ENCODE assay signal across 23 cellular contexts in genomic region chr11:58433638-58434203, GRCh38. TPM values are rescaled to one million over a fixed set of nuclear protein-coding genes. Genes with fewer than 3 reads are reported as not detected.
DNase-seq lines count a peak whose midpoint lies in the region; ATAC-seq and TF ChIP-seq lines count a peak whose summit lies in the region.
"Had no signal": no experiment of that assay in that cellular context is flagged by ENCODE, and none has a peak within 500 bp of the region (broad histone marks: within the 10 kb centered on the region; RNA-seq: fewer than 3 reads in every experiment).

No MANE protein-coding gene starts in this region.

- no peak overlapping the region for H3K4me3 Mint-ChIP-seq in naive B cell
- H3K4me3 Mint-ChIP-seq: activated CD4-positive, alpha-beta T cell treated with anti-CD3 and anti-CD28 coated beads, Interleukin-2, amount 10 ng/mL, durations not matched to agents 24 days and 14 days; dendritic cell treated with granulocyte-macrophage colony-stimulating factor and Interleukin-4, amounts not matched to agents 40 ng/mL and 50 ng/mL, for 4 days; immature natural killer cell; naive thymus-derived CD8-positive, alpha-beta T cell had no signal

- H3K4me1 Mint-ChIP-seq in naive B cell, result no peaks in the 10 kb centered on the region
- H3K4me1 Mint-ChIP-seq: activated CD4-positive, alpha-beta T cell treated with anti-CD3 and anti-CD28 coated beads, Interleukin-2, amount 10 ng/mL, durations not matched to agents 24 days and 14 days; immature natural killer cell; naive thymus-derived CD8-positive, alpha-beta T cell had no signal

- H3K36me3 ChIP-seq in MM.1S (replicated peaks; ENCODE audit: insufficient read depth, low read length), result no peaks in the 10 kb centered on the region
- H3K36me3 ChIP-seq: tibial artery had no signal

- no peak overlapping the region for H2AFZ ChIP-seq in MM.1S (ENCODE audit: low read length)

- no peaks in the 10 kb centered on the region for H4K20me1 ChIP-seq in MM.1S (ENCODE audit: insufficient read depth, low read length)

- peaks cover 4 to 46% (median 17%) of the 10 kb centered on the region in 7 donors for H3K9me3 Mint-ChIP-seq in naive B cell
- H3K9me3 Mint-ChIP-seq: activated CD4-positive, alpha-beta T cell treated with anti-CD3 and anti-CD28 coated beads, Interleukin-2, amount 10 ng/mL, durations not matched to agents 24 days and 14 days had no signal

- H3K27ac ChIP-seq in MM.1S (ENCODE audit: low read length), result no peak overlapping the region
- H3K27ac ChIP-seq: tibial artery had no signal

- H3K36me3 Mint-ChIP-seq in naive B cell, result peaks cover 0 to 6% of the 10 kb centered on the region in 2 donors
- H3K36me3 Mint-ChIP-seq: immature natural killer cell had no signal

- H3K4me3 ChIP-seq in MM.1S (ENCODE audit: low read length), result no peak overlapping the region
- H3K4me3 ChIP-seq: lung, tibial artery had no signal

- H3K9me3 ChIP-seq in MM.1S (replicated peaks; ENCODE audit: insufficient read depth, low read length), result no peaks in the 10 kb centered on the region
- H3K9me3 ChIP-seq: Caco-2 had no signal

- H3F3A ChIP-seq in MM.1S (ENCODE audit: insufficient read depth, low read length), result no peaks in the 10 kb centered on the region

- DNase-seq in MM.1S, result peak; percentile 14
- no peak for DNase-seq in naive B cell
- DNase-seq: activated CD4-positive, alpha-beta T cell treated with anti-CD3 and anti-CD28 coated beads, Interleukin-2, amount 10 ng/mL, durations not matched to agents 24 days and 14 days; activated naive CD4-positive, alpha-beta T cell treated with anti-CD3 and anti-CD28 coated beads, Interleukin-2, amount 50 U/mL, for 16 hours; activated T-cell treated with anti-CD3 and anti-CD28 coated beads for 4 hours; Caco-2; erythroblast; immature natural killer cell; Karpas-422; naive thymus-derived CD8-positive, alpha-beta T cell; NCI-H187; NCI-H524; SK-N-SH; small intestine; tibial artery had no signal

- peak; percentile 88 for ATAC-seq in GM18868 (IDR thresholded peaks at IDR 0.05; ENCODE audit: unreplicated experiment)
- ATAC-seq in GM21737 (IDR thresholded peaks at IDR 0.05; ENCODE audit: unreplicated experiment), result peak; percentile 62
- peak; percentile 32 to 36 for ATAC-seq in naive B cell (ENCODE audit: low read depth in 2 of 2)
- ATAC-seq in GM19463 (IDR thresholded peaks at IDR 0.05; ENCODE audit: unreplicated experiment), result no peak
- ATAC-seq in GM19455 (IDR thresholded peaks at IDR 0.05; ENCODE audit: unreplicated experiment), result no peak
- no peak for ATAC-seq in HG03108 (IDR thresholded peaks at IDR 0.05; ENCODE audit: unreplicated experiment)
- ATAC-seq: HCT116; naive thymus-derived CD8-positive, alpha-beta T cell had no signal

- no peaks in the 10 kb centered on the region for H3K4me1 ChIP-seq in MM.1S (ENCODE audit: low read length)
- H3K4me1 ChIP-seq: Caco-2, tibial artery had no signal

- no peak overlapping the region for H3K4me2 ChIP-seq in MM.1S (ENCODE audit: low read depth, low read length)
- H3K4me2 ChIP-seq: SK-N-SH had no signal

- peaks cover 0 to 18% (median 13%) of the 10 kb centered on the region in 3 donors for H3K27me3 Mint-ChIP-seq in naive B cell

- H3K79me2 ChIP-seq in MM.1S (ENCODE audit: low read length), result no peaks in the 10 kb centered on the region

- H3K9me2 ChIP-seq in MM.1S (replicated peaks; ENCODE audit: insufficient read depth, low read length), result no peaks in the 10 kb centered on the region
- H3K9me2 ChIP-seq: SK-N-SH had no signal

- no peaks in the 10 kb centered on the region for H3K27me3 ChIP-seq in MM.1S (replicated peaks; ENCODE audit: insufficient read depth, low read length)
- H3K27me3 ChIP-seq: tibial artery had no signal

- TF ChIP-seq CTCF in MM.1S (IDR thresholded peaks at IDR 0.05; ENCODE audit: low read length), result no peak

- H3K27ac Mint-ChIP-seq in naive B cell, result no peak overlapping the region
- H3K27ac Mint-ChIP-seq: activated CD4-positive, alpha-beta T cell treated with anti-CD3 and anti-CD28 coated beads, Interleukin-2, amount 10 ng/mL, durations not matched to agents 24 days and 14 days; dendritic cell treated with granulocyte-macrophage colony-stimulating factor and Interleukin-4, amounts not matched to agents 40 ng/mL and 50 ng/mL, for 4 days; immature natural killer cell; naive thymus-derived CD8-positive, alpha-beta T cell had no signal

- H3K9ac ChIP-seq in MM.1S (ENCODE audit: low read length), result no peak overlapping the region
- H3K9ac ChIP-seq: SK-N-SH had no signal

RNA-seq across cellular contexts. Expression of gene OR5B2, which starts 5.8 kb away (rescaled TPM):
- polyA plus RNA-seq in naive B cell (ENCODE audit: low read depth in 6 of 6), result not detected
- polyA plus RNA-seq: immature natural killer cell; lung; naive thymus-derived CD8-positive, alpha-beta T cell; SK-N-SH; small intestine had no signal

RNA-seq across cellular contexts. Expression of gene OR5B12, which starts 8.3 kb away (rescaled TPM):
- polyA plus RNA-seq in naive B cell (ENCODE audit: low read depth in 6 of 6), result not detected
- polyA plus RNA-seq: immature natural killer cell; lung; naive thymus-derived CD8-positive, alpha-beta T cell; SK-N-SH; small intestine had no signal

RNA-seq across cellular contexts. Expression of gene OR5B3, which starts 27.0 kb away (rescaled TPM):
- polyA plus RNA-seq in naive B cell (ENCODE audit: low read depth in 6 of 6), result not detected
- polyA plus RNA-seq: immature natural killer cell; lung; naive thymus-derived CD8-positive, alpha-beta T cell; SK-N-SH; small intestine had no signal

Comparison
In these comparisons a context has a peak if more than half of its experiments do, and no peak if none do; other contexts are left out.
1. ATAC-seq: peak in GM18868 (single experiment), GM21737 (single experiment) and naive B cell (2 of 2); none in GM19463 (single experiment), GM19455 (single experiment) and HG03108 (single experiment).